Comparison of ENCODE assay signal across 9 cellular contexts in genomic region chr17:65557349-65558310, GRCh38. TPM values are rescaled to one million over a fixed set of nuclear protein-coding genes. Genes with fewer than 3 reads are reported as not detected.
DNase-seq lines count a peak whose midpoint lies in the region; ATAC-seq and TF ChIP-seq lines count a peak whose summit lies in the region.
"Had no signal": no experiment of that assay in that cellular context is flagged by ENCODE, and none has a peak within 500 bp of the region (broad histone marks: within the 10 kb centered on the region; RNA-seq: fewer than 3 reads in every experiment).

No MANE protein-coding gene starts in this region.

- no peaks in the 10 kb centered on the region for H3K27me3 ChIP-seq in adrenal gland
- H3K27me3 ChIP-seq: esophagus muscularis mucosa had no signal

- no peak for TF ChIP-seq CTCF in AG09309 (IDR thresholded peaks at IDR 0.05; ENCODE audit: control insufficient read depth, insufficient read depth, low read depth, low read length, missing control alignments)
- no peak for TF ChIP-seq CTCF in adrenal gland (IDR thresholded peaks at IDR 0.05)

- H3K9me3 ChIP-seq in adrenal gland (replicated peaks in 1 of 3): no peaks in the 10 kb centered on the region
- H3K9me3 ChIP-seq: esophagus muscularis mucosa had no signal

- H3K27ac ChIP-seq in adrenal gland: peak overlapping the region in 1 of 5 donors; percentile 50
- H3K27ac ChIP-seq: esophagus muscularis mucosa had no signal

- intact Hi-C loops in adrenal gland (cut with DNase I): loop anchor here (10.0 kb wide), 2 partner anchors 263 to 323 kb away; no protein-coding TSS in a partner anchor

- DNase-seq in AG09309 (ENCODE audit: low read depth) (peak; percentile 29), HT1080 (ENCODE audit: low read depth) (peak; percentile 45), adrenal gland (peak in 5 of 7 donors; percentile 51 to 69 (median 60)), medulla oblongata (ENCODE audit: extremely low spot score) (peak; percentile 38), NAMALWA (ENCODE audit: low spot score) (no peak), RPMI8226 (no peak)
- DNase-seq in activated CD8-positive, alpha-beta memory T cell treated with anti-CD3 and anti-CD28 coated beads for 24 hours: no peak

- ATAC-seq in HG03457 (IDR thresholded peaks at IDR 0.05; ENCODE audit: unreplicated experiment): no peak

- 58 to 80% (median 67%) methylated on average over 20 to 21 of the region's 21 CpGs for WGBS in adrenal gland, 4 donors

- no peaks in the 10 kb centered on the region for H3K36me3 ChIP-seq in adrenal gland (replicated peaks in 1 of 2)

- no peak for TF ChIP-seq POLR2A in adrenal gland (IDR thresholded peaks at IDR 0.05)

- H3K4me3 ChIP-seq in AG09309 (ENCODE audit: control insufficient read depth, low read depth, low read length): no peak overlapping the region
- no peak overlapping the region for H3K4me3 ChIP-seq in adrenal gland
- H3K4me3 ChIP-seq: esophagus muscularis mucosa had no signal

- peaks cover 27 to 31% of the 10 kb centered on the region in 2 donors for H3K4me1 ChIP-seq in adrenal gland (replicated peaks in 1 of 2)

RNA-seq across cellular contexts. Expression of gene AXIN2, which starts 3.8 kb away (rescaled TPM):
- 1.2 and 1.8 TPM in 2 replicates for total RNA-seq in HT1080 (2014; rRNA removed; shearing (Covaris generic))
- 0.35 and 0.79 TPM in 2 replicates for polyA plus RNA-seq in HT1080 (2015; cell fraction: cytosol; rRNA removed)
- 0.91 and 1.4 TPM in 2 replicates for polyA plus RNA-seq in HT1080 (2015; cell fraction: nucleus; rRNA removed)
- total RNA-seq in adrenal gland: 10 to 100 TPM; 15.8 to 47.3 (median 30.7) TPM
- 10 to 100 TPM in 1 of 3 donors, 1 to 10 TPM in 2; 4.4 to 12.7 (median 8.3) TPM for polyA plus RNA-seq in adrenal gland

Comparison
In these comparisons a context has a peak if more than half of its experiments do, and no peak if none do; other contexts are left out.
1. DNase-seq: peak in AG09309 (single experiment), HT1080 (single experiment), adrenal gland (5 of 7) and medulla oblongata (single experiment); none in NAMALWA (single experiment), RPMI8226 (single experiment) and activated CD8-positive, alpha-beta memory T cell treated with anti-CD3 and anti-CD28 coated beads for 24 hours (single experiment).